ENCODE assay signal across 3 cellular contexts in the genomic region with DNA sequence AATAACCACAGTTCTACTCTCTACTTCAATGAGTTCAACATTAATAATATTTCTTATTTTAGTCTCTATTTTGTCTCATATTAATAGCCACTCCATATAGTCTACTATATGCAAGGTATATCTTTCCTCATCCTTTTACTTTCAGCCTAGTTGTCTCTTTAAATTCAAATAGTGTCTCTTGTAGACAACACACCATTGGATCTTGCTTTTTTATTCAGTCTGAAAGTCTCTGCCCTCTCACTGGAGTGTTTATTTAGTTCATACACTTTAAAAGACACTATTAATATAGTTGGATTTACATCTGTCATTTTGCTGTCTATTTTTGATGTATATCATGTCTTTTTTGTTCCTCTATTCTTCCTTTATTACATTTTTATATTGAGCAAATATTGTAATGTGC.
"Had no signal": no experiment of that assay in that cellular context is flagged by ENCODE, and none has a peak within 500 bp of the region (broad histone marks: within the 10 kb centered on the region; RNA-seq: fewer than 3 reads in every experiment).

No MANE protein-coding gene starts in this region.

- H3K4me3 ChIP-seq: GM12878 had no signal

- DNase-seq: GDM1, GF-D8 had no signal

- ATAC-seq: GM12878 had no signal
